Comparison of ENCODE assay signal across 15 cellular contexts in genomic region chr22:28981818-28982499, GRCh38.
"Had no signal": no experiment of that assay in that cellular context is flagged by ENCODE, and none has a peak within 500 bp of the region (broad histone marks: within the 10 kb centered on the region; RNA-seq: fewer than 3 reads in every experiment).

No MANE protein-coding gene starts in this region.

- ATAC-seq: activated CD4-positive, CD25-positive, alpha-beta regulatory T cell treated with anti-CD3 and anti-CD28 coated beads, Interleukin-2, amount 50 U/mL, for 24 hours; gastrocnemius medialis; heart left ventricle; left lung; natural killer cell treated with Interleukin-12 subunit alpha and Interleukin-12 subunit beta and Interleukin-15 and Interleukin-18, amount 100 ng/mL, for 72 hours; sciatic nerve had no signal

- H3K4me3 ChIP-seq: gastrocnemius medialis, heart left ventricle, left lung, prostate gland, stomach, testis had no signal

- H3K27me3 ChIP-seq: brain microvascular endothelial cell, gastrocnemius medialis, left lung, stomach, testis had no signal

- DNase-seq: activated CD4-positive, alpha-beta T cell treated with anti-CD3 and anti-CD28 coated beads, Interleukin-2, amount 50 U/mL, for 1 hour; activated CD8-positive, alpha-beta memory T cell treated with anti-CD3 and anti-CD28 coated beads for 24 hours; activated naive CD8-positive, alpha-beta T cell treated with anti-CD3 and anti-CD28 coated beads, Interleukin-2, amount 10 ng/mL, durations not matched to agents 7 days and 5 days; brain microvascular endothelial cell; effector memory CD4-positive, alpha-beta T cell; gastrocnemius medialis; heart left ventricle; left lung; stomach; T-helper 9 cell; testis had no signal

- H3K36me3 ChIP-seq: brain microvascular endothelial cell, gastrocnemius medialis, heart left ventricle, left lung, prostate gland, stomach had no signal
